Comparison of ENCODE assay signal across 1 cellular context in genomic region chr10:52316500-52316899, GRCh38.
TF ChIP-seq lines count a peak whose summit lies in the region.

No MANE protein-coding gene starts in this region.

TF ChIP-seq in HepG2, 621 proteins besides CTCF, POLR2A, EP300 and RAD21 (continued from another document):
- TF ChIP-seq AFF4 (CRISPR knock-in tag; IDR thresholded peaks at IDR 0.05) (0 out of 2 replicates have a peak, but pooled peaks have one; percentile 9), AGO2 (optimal IDR thresholded peaks at IDR 0.05; ENCODE audit: low read depth, low read length) (peak; percentile 23)
TF ChIP-seq in HepG2: peak in this region for 3.
